Comparison of ENCODE assay signal across 8 cellular contexts in genomic region chr6:25991785-25992412, GRCh38. TPM values are rescaled to one million over a fixed set of nuclear protein-coding genes. Genes with fewer than 3 reads are reported as not detected.
DNase-seq lines count a peak whose midpoint lies in the region; ATAC-seq and TF ChIP-seq lines count a peak whose summit lies in the region.

No MANE protein-coding gene starts in this region.

- no peak for TF ChIP-seq CTCF in mammary epithelial cell (conservative IDR thresholded peaks at IDR 0.05 in 1 of 2, IDR thresholded peaks at IDR 0.05 in 1 of 2; ENCODE audit: extremely low read depth in 1 of 2, insufficient read depth in 1 of 2, low read depth in 1 of 2, low read length in 2 of 2)

- in situ Hi-C loops in mammary epithelial cell (cut with MboI; ENCODE audit: low sequenced_read_pairs in 2 of 2) = no loop called here

- H3K9me3 ChIP-seq in mammary epithelial cell (replicated peaks; ENCODE audit: insufficient read depth, low read length) (no peaks in the 10 kb centered on the region), iPS-18c (ENCODE audit: control insufficient read depth, insufficient read depth, low read length) (no peaks in the 10 kb centered on the region)

- H3K4me3 ChIP-seq in mammary epithelial cell (replicated peaks in 1 of 3; ENCODE audit: insufficient read depth in 1 of 3, low read depth in 2 of 3, low read length in 3 of 3) (peak overlapping the region; percentile 42 to 62 (median 48)), iPS-18c (ENCODE audit: insufficient read depth, low read depth, low read length) (peak overlapping the region; percentile 89), skeletal muscle cell (ENCODE audit: low read depth, low read length) (peak overlapping the region; percentile 64)

- peak overlapping the region; percentile 97 for H3K4me2 ChIP-seq in mammary epithelial cell (ENCODE audit: insufficient read depth, low read depth, low read length)

- no peaks in the 10 kb centered on the region for H4K20me1 ChIP-seq in mammary epithelial cell (ENCODE audit: insufficient read depth, low read length)

- 7% methylated on average over 11 of the region's 30 CpGs for WGBS in mammary epithelial cell (ENCODE audit: low coverage, missing lambda C conversion rate)

- TSS peak; percentile 75 for BruUV-seq in mammary epithelial cell (replicated peaks; lab: Mats Ljungman, UMichigan)

- DNase-seq in NCI-H146 (lab: John Stamatoyannopoulos, UW) (peak; percentile 92), UCSD-AML1 (lab: John Stamatoyannopoulos, UW; ENCODE audit: unreplicated experiment) (peak; percentile 84), mammary epithelial cell (peak; percentile 51), skeletal muscle cell (ENCODE audit: low read depth) (no peak), NCI-H2107 treated with DMSO at 0.1 percent for 48 hours (lab: John Stamatoyannopoulos, UW; ENCODE audit: unreplicated experiment) (no peak)

- CTCF ChIA-PET in mammary epithelial cell (lab: Charles Lee; ENCODE audit: low non-redundant PET) = interaction anchor here (0.6 to 0.9 kb wide), 7 partner anchors 9 to 819 kb away, joined by 3 to 31 read pairs (median 8); a partner anchor contains a TSS

- ATAC-seq in GM18505 (IDR thresholded peaks at IDR 0.05; ENCODE audit: unreplicated experiment) = peak; percentile 39
- ATAC-seq in HG02852 (IDR thresholded peaks at IDR 0.05; ENCODE audit: unreplicated experiment) = peak; percentile 53

- peak overlapping the region; percentile 64 for H3K9ac ChIP-seq in mammary epithelial cell (ENCODE audit: insufficient read depth, low read length)

- TF ChIP-seq POLR2A in GM18505 (IDR thresholded peaks at IDR 0.05; ENCODE audit: borderline replicate concordance, extremely low read depth, insufficient read depth, insufficient read length) = no peak

- no peaks in the 10 kb centered on the region for H3K79me2 ChIP-seq in mammary epithelial cell (ENCODE audit: insufficient read depth, low read length)

- intact Hi-C loops in mammary epithelial cell (cut with micrococcal nuclease) = loop anchor here (1.0 to 5.0 kb wide), 2 partner anchors 100 to 204 kb away; no protein-coding TSS in a partner anchor

- dilution Hi-C loops in mammary epithelial cell (cut with HindIII; ENCODE audit: low sequenced_read_pairs) = no loop called here

- peaks cover 7% of the 10 kb centered on the region for H3K4me1 ChIP-seq in mammary epithelial cell (ENCODE audit: insufficient read depth, low read length)

- peaks cover 1% of the 10 kb centered on the region for H3K36me3 ChIP-seq in mammary epithelial cell (ENCODE audit: insufficient read depth, low read length)

- H3K27me3 ChIP-seq in mammary epithelial cell (ENCODE audit: insufficient read depth, low read length) = no peaks in the 10 kb centered on the region

- H2AFZ ChIP-seq in mammary epithelial cell (ENCODE audit: low read depth, low read length) = peak overlapping the region; percentile 96

- peak overlapping the region; percentile 68 for H3K27ac ChIP-seq in mammary epithelial cell (ENCODE audit: insufficient read depth, low read depth, low read length)

RNA-seq across cellular contexts. Expression of gene TRIM38, which starts 29.3 kb away (rescaled TPM):
- 1 to 10 TPM; 6.8 to 7.6 TPM for total RNA-seq in mammary epithelial cell
- polyA plus RNA-seq in mammary epithelial cell = 3.4 TPM
- polyA minus RNA-seq in mammary epithelial cell = 8.6 TPM

Comparison
In these comparisons a context has a peak if more than half of its experiments do, and no peak if none do; other contexts are left out.
1. DNase-seq: peak in NCI-H146 (single experiment), UCSD-AML1 (single experiment) and mammary epithelial cell (single experiment); none in skeletal muscle cell (single experiment) and NCI-H2107 treated with DMSO at 0.1 percent for 48 hours (single experiment).
2. Peak in every context shown above with its lines, with median percentiles within 50 percentile points of each other: H3K4me3 ChIP-seq.